18 cellular contexts compared by ENCODE assay signal in the genomic region with DNA sequence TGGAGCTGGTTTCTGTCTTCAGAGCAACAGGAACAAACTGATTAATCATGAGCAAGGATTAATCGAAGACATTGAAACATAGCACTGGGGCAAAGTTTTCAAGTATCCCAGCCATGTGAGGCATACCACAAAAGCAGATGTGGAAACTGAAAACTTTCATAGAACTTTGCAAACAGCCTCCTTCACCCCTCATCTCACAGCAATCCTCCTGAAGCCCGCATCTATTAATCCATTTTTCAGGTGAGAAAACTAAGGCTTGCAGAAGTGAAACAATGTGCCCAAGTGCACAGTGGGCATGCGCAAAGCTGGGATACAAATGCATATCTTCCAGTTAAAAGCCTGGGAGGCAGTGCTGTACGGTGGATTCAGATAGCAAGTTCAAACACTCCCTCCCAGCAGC. TPM values are rescaled to one million over a fixed set of nuclear protein-coding genes. Genes with fewer than 3 reads are reported as not detected.
A peak's percentile ranks its signal among the peaks of the same experiment; 100 is the strongest.
DNase-seq lines count a peak whose midpoint lies in the region; ATAC-seq and TF ChIP-seq lines count a peak whose summit lies in the region.
"Had no signal": no experiment of that assay in that cellular context is flagged by ENCODE, and none has a peak within 500 bp of the region (broad histone marks: within the 10 kb centered on the region; RNA-seq: fewer than 3 reads in every experiment).

No MANE protein-coding gene starts in this region.

- 0 out of 2 replicates have a peak overlapping the region, but pooled peaks have one; percentile 7 for H3K4me2 ChIP-seq in KMS-11
- H3K4me2 ChIP-seq: BLaER1, GM23338 had no signal

- intact Hi-C loops in prostate gland (cut with DNase I): no loop called here

- no peak overlapping the region for H3K27ac ChIP-seq in KMS-11
- no peak overlapping the region for H3K27ac ChIP-seq in prostate gland
- H3K27ac ChIP-seq: BLaER1, C4-2B had no signal

- DNase-seq in MV-4-11 (lab: John Stamatoyannopoulos, UW) (peak; percentile 13), RPMI8226 (peak; percentile 33), islet precursor cell (peak; percentile 7), prostate gland (ENCODE audit: low spot score) (no peak), NCI-H2081 (lab: John Stamatoyannopoulos, UW) (no peak), SK-N-DZ (ENCODE audit: low spot score) (no peak)
- DNase-seq: Caco-2; CD4-positive, CD25-positive, alpha-beta regulatory T cell; CD8-positive, alpha-beta T cell; DMS153; DND-41; H9 had no signal

- no peak overlapping the region for H2AFZ ChIP-seq in KMS-11 (ENCODE audit: low read depth)
- H2AFZ ChIP-seq: GM23338 had no signal

- H3K79me2 ChIP-seq in KMS-11 (ENCODE audit: insufficient read depth, low read depth): no peaks in the 10 kb centered on the region

- H4K20me1 ChIP-seq in KMS-11 (ENCODE audit: insufficient read depth): no peaks in the 10 kb centered on the region
- H4K20me1 ChIP-seq: BLaER1 had no signal

- TF ChIP-seq CTCF in KMS-11 (conservative IDR thresholded peaks at IDR 0.05; ENCODE audit: low read depth, low read length): no peak
- no peak for TF ChIP-seq CTCF in prostate gland (IDR thresholded peaks at IDR 0.05)

- H3K27me3 ChIP-seq in KMS-11 (ENCODE audit: insufficient read depth, low read depth) (no peaks in the 10 kb centered on the region), prostate gland (replicated peaks; ENCODE audit: insufficient read depth) (no peaks in the 10 kb centered on the region)
- H3K27me3 ChIP-seq: BLaER1 had no signal

- 68% methylated on average over 4 of the region's 4 CpGs for WGBS in prostate gland

- peaks cover 8% of the 10 kb centered on the region for H3K4me1 ChIP-seq in KMS-11 (ENCODE audit: low read depth, poor library complexity, severe bottlenecking)
- H3K4me1 ChIP-seq in prostate gland (replicated peaks): no peaks in the 10 kb centered on the region
- H3K4me1 ChIP-seq: BLaER1, Caco-2 had no signal

- H3K4me3 ChIP-seq in KMS-11 (IDR thresholded peaks at IDR 0.05; ENCODE audit: insufficient read depth, low read depth, low read length) (no peak overlapping the region), prostate gland (no peak overlapping the region)
- H3K4me3 ChIP-seq: BLaER1, GM23338 had no signal

- no peaks in the 10 kb centered on the region for H3K9me3 ChIP-seq in prostate gland
- H3K9me3 ChIP-seq: BLaER1, Caco-2 had no signal

- no peak for TF ChIP-seq POLR2A in prostate gland (IDR thresholded peaks at IDR 0.05)

- no peak overlapping the region for H3K9ac ChIP-seq in KMS-11
- H3K9ac ChIP-seq: BLaER1 had no signal

- ATAC-seq in HG03520 (IDR thresholded peaks at IDR 0.05; ENCODE audit: unreplicated experiment): no peak
- ATAC-seq: CD8-positive, alpha-beta T cell; GM23338; HCT116 had no signal

- H3K36me3 ChIP-seq in KMS-11 (ENCODE audit: insufficient read depth) (no peaks in the 10 kb centered on the region), prostate gland (no peaks in the 10 kb centered on the region)
- H3K36me3 ChIP-seq: BLaER1 had no signal

RNA-seq across cellular contexts. Expression of a gene that starts 58.6 kb away (rescaled TPM):
- 10 to 100 TPM; 15.0 to 36.5 TPM for total RNA-seq in prostate gland
- 16.0 and 17.4 TPM in 2 replicates for polyA plus RNA-seq in SK-N-DZ (2014; cell fraction: cytosol; rRNA removed)
- polyA plus RNA-seq in SK-N-DZ (2014; cell fraction: nucleus; rRNA removed): 15.0 and 17.7 TPM in 2 replicates

Comparison
In these comparisons a context has a peak if more than half of its experiments do, and no peak if none do; other contexts are left out.
1. DNase-seq: peak in MV-4-11 (single experiment), RPMI8226 (single experiment) and islet precursor cell (single experiment); none in prostate gland (single experiment), NCI-H2081 (0 of 2) and SK-N-DZ (single experiment).